Comparison of ENCODE assay signal across 18 cellular contexts in the genomic region with DNA sequence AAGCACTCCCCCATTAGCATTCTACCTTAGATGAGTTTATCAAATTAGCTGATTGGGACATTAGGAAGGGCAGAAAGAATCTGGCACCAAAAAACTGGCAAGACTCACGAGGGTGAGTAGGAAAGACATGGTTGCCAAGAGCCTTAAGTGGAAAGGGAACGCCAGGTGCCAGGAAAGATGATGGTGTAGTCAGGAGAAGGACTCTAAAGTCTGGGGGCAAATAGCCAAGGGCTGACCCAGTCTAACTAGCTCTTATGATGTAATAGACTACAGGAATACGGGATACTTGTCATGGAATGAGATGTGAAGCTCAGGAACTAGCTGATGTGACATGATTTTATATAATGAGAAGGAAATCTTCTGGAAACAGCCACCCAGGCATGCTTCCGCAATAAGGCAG.
"Had no signal": no experiment of that assay in that cellular context is flagged by ENCODE, and none has a peak within 500 bp of the region (broad histone marks: within the 10 kb centered on the region; RNA-seq: fewer than 3 reads in every experiment).

No MANE protein-coding gene starts in this region.

- H3K4me3 ChIP-seq: hepatocyte, lower lobe of right lung, suprapubic skin, upper lobe of left lung had no signal

- H2AFZ ChIP-seq: hepatocyte had no signal

- H3K36me3 Mint-ChIP-seq: brain; natural killer cell treated with Interleukin-12 subunit alpha and Interleukin-12 subunit beta and Interleukin-15 and Interleukin-18, amount 100 ng/mL, for 72 hours had no signal

- H3K4me1 Mint-ChIP-seq: activated CD4-positive, alpha-beta T cell treated with anti-CD3 and anti-CD28 coated beads, Interleukin-2, amount 10 ng/mL, durations not matched to agents 7 days and 5 days had no signal

- H3K27ac Mint-ChIP-seq: activated CD4-positive, alpha-beta T cell treated with anti-CD3 and anti-CD28 coated beads, Interleukin-2, amount 10 ng/mL, durations not matched to agents 7 days and 5 days; activated CD8-positive, alpha-beta T cell treated with anti-CD3 and anti-CD28 coated beads, Interleukin-2, amount 10 ng/mL, durations not matched to agents 7 days and 5 days; activated T-cell treated with anti-CD3 and anti-CD28 coated beads, Interleukin-2, amount 50 U/mL, for 24 hours; activated T-helper 2 cell treated with anti-CD3 and anti-CD28 coated beads, Interferon-gamma antibody, Interleukin-2, Interleukin-4, amounts not matched to agents 10 μg/mL and 5 μg/mL and 100 μg/mL, durations not matched to agents 14 hours and 24 hours and 36 hours; brain; endodermal cell; natural killer cell treated with Interleukin-12 subunit alpha and Interleukin-12 subunit beta and Interleukin-15 and Interleukin-18, amount 100 ng/mL, for 72 hours; stimulated activated naive CD8-positive, alpha-beta T cell treated with anti-CD3 and anti-CD28 coated beads, Interleukin-15, Interleukin-2, amounts not matched to agents 100 ng/mL and 50 ng/mL, for 24 hours had no signal

- H3K27me3 Mint-ChIP-seq: activated CD4-positive, alpha-beta T cell treated with anti-CD3 and anti-CD28 coated beads, Interleukin-2, amount 10 ng/mL, durations not matched to agents 7 days and 5 days; brain; natural killer cell treated with Interleukin-12 subunit alpha and Interleukin-12 subunit beta and Interleukin-15 and Interleukin-18, amount 100 ng/mL, for 72 hours; stimulated activated naive CD8-positive, alpha-beta T cell treated with anti-CD3 and anti-CD28 coated beads, Interleukin-15, Interleukin-2, amounts not matched to agents 100 ng/mL and 50 ng/mL, for 24 hours had no signal

- H3K4me3 Mint-ChIP-seq: activated CD4-positive, alpha-beta T cell treated with anti-CD3 and anti-CD28 coated beads, Interleukin-2, amount 10 ng/mL, durations not matched to agents 7 days and 5 days; activated CD8-positive, alpha-beta T cell treated with anti-CD3 and anti-CD28 coated beads, Interleukin-2, amount 10 ng/mL, durations not matched to agents 7 days and 5 days; activated T-cell treated with anti-CD3 and anti-CD28 coated beads, Interleukin-2, amount 50 U/mL, for 24 hours; brain; endodermal cell; natural killer cell treated with Interleukin-12 subunit alpha and Interleukin-12 subunit beta and Interleukin-15 and Interleukin-18, amount 100 ng/mL, for 72 hours; stimulated activated naive CD8-positive, alpha-beta T cell treated with anti-CD3 and anti-CD28 coated beads, Interleukin-15, Interleukin-2, amounts not matched to agents 100 ng/mL and 50 ng/mL, for 24 hours had no signal

- H3K4me2 ChIP-seq: hepatocyte had no signal

- ATAC-seq: activated CD8-positive, alpha-beta T cell treated with anti-CD3 and anti-CD28 coated beads, Interleukin-2, amount 10 ng/mL, durations not matched to agents 7 days and 5 days; lower lobe of right lung; natural killer cell treated with Interleukin-12 subunit alpha and Interleukin-12 subunit beta and Interleukin-15 and Interleukin-18, amount 100 ng/mL, for 72 hours had no signal

- DNase-seq: activated CD4-positive, alpha-beta T cell treated with anti-CD3 and anti-CD28 coated beads, Interleukin-2, amount 10 ng/mL, durations not matched to agents 7 days and 5 days; activated CD8-positive, alpha-beta T cell treated with anti-CD3 and anti-CD28 coated beads, Interleukin-2, amount 10 ng/mL, durations not matched to agents 7 days and 5 days; activated naive CD4-positive, alpha-beta T cell treated with Interleukin-2 at 50 U/mL for 16 hours; activated T-cell treated with anti-CD3 and anti-CD28 coated beads, Interleukin-2, amount 50 U/mL, for 24 hours; anterior cingulate cortex; central memory CD4-positive, alpha-beta T cell; endodermal cell; lower lobe of right lung; posterior cingulate gyrus; T-helper 1 cell; T1000; upper lobe of left lung had no signal

- H3K9me3 Mint-ChIP-seq: activated CD4-positive, alpha-beta T cell treated with anti-CD3 and anti-CD28 coated beads, Interleukin-2, amount 10 ng/mL, durations not matched to agents 7 days and 5 days; activated T-cell treated with anti-CD3 and anti-CD28 coated beads, Interleukin-2, amount 50 U/mL, for 24 hours; activated T-helper 2 cell treated with anti-CD3 and anti-CD28 coated beads, Interferon-gamma antibody, Interleukin-2, Interleukin-4, amounts not matched to agents 10 μg/mL and 5 μg/mL and 100 μg/mL, durations not matched to agents 14 hours and 24 hours and 36 hours; brain; endodermal cell; natural killer cell treated with Interleukin-12 subunit alpha and Interleukin-12 subunit beta and Interleukin-15 and Interleukin-18, amount 100 ng/mL, for 72 hours; stimulated activated naive CD8-positive, alpha-beta T cell treated with anti-CD3 and anti-CD28 coated beads, Interleukin-15, Interleukin-2, amounts not matched to agents 100 ng/mL and 50 ng/mL, for 24 hours had no signal

- H3K27me3 ChIP-seq: hepatocyte, suprapubic skin, upper lobe of left lung had no signal

- H3K27ac ChIP-seq: hepatocyte, lower lobe of right lung, suprapubic skin, upper lobe of left lung had no signal

- H3K9me3 ChIP-seq: lower lobe of right lung, suprapubic skin, upper lobe of left lung had no signal

- H3K4me1 ChIP-seq: lower lobe of right lung, suprapubic skin, upper lobe of left lung had no signal

- H3K79me2 ChIP-seq: hepatocyte had no signal

- H3K36me3 ChIP-seq: lower lobe of right lung, suprapubic skin, upper lobe of left lung had no signal
